In genomic region chr1:172360960-172361359, GRCh38 we compare ENCODE assay signal across 13 cellular contexts. TPM values are rescaled to one million over a fixed set of nuclear protein-coding genes. Genes with fewer than 3 reads are reported as not detected.
A peak's percentile ranks its signal among the peaks of the same experiment; 100 is the strongest.
DNase-seq lines count a peak whose midpoint lies in the region; ATAC-seq, FAIRE-seq and TF ChIP-seq lines count a peak whose summit lies in the region.
"Had no signal": no experiment of that assay in that cellular context is flagged by ENCODE, and none has a peak within 500 bp of the region (broad histone marks: within the 10 kb centered on the region; RNA-seq: fewer than 3 reads in every experiment).

No MANE protein-coding gene starts in this region.

- CTCF ChIA-PET in CD4-positive, alpha-beta T cell (lab: Charles Lee) = no interaction called here

- H3K27ac Mint-ChIP-seq in CD4-positive, alpha-beta T cell = peak overlapping the region; percentile 62

- peaks cover 12% of the 10 kb centered on the region for H3K4me1 Mint-ChIP-seq in CD4-positive, alpha-beta T cell (ENCODE audit: low read depth)

- TF ChIP-seq CTCF in CD4-positive, alpha-beta T cell (IDR thresholded peaks at IDR 0.05) = no peak
- no peak for TF ChIP-seq CTCF in pancreas (IDR thresholded peaks at IDR 0.05)

- WGBS in pancreas, 2 donors = 76 to 87% methylated on average over 5 of the region's 5 CpGs

- POLR2A ChIA-PET in CD4-positive, alpha-beta T cell (lab: Charles Lee) = interaction anchor here (1.5 to 3.2 kb wide), 3 partner anchors 14 to 34 kb away, joined by 3 to 43 read pairs (median 4); no protein-coding TSS in a partner anchor

- H3K36me3 ChIP-seq in pancreas = no peaks in the 10 kb centered on the region

- peaks cover 18 to 29% (median 20%) of the 10 kb centered on the region in 3 donors for H3K4me1 ChIP-seq in pancreas

- no peaks in the 10 kb centered on the region for H3K9me3 Mint-ChIP-seq in CD4-positive, alpha-beta T cell

- no peak overlapping the region for H3K4me3 ChIP-seq in pancreas

- no peaks in the 10 kb centered on the region for H3K9me3 ChIP-seq in CD4-positive, alpha-beta T cell (ENCODE audit: control insufficient read depth, low read length)
- H3K9me3 ChIP-seq in pancreas = no peaks in the 10 kb centered on the region

- no peak for ATAC-seq in CD4-positive, alpha-beta T cell (ENCODE audit: poor library complexity)
- ATAC-seq in pancreas (no peak), HG03432 (IDR thresholded peaks at IDR 0.05; ENCODE audit: unreplicated experiment) (no peak)
- ATAC-seq in activated CD4-positive, CD25-positive, alpha-beta regulatory T cell treated with anti-CD3 and anti-CD28 coated beads, Interleukin-2, amount 50 U/mL, for 24 hours = no peak

- FAIRE-seq in pancreas (lab: Jason Lieb, UNC) = no peak

- no peak overlapping the region for H3K27ac ChIP-seq in CD4-positive, alpha-beta T cell (ENCODE audit: low read depth, low read length)
- peak overlapping the region in 3 of 4 donors; percentile 19 to 87 (median 83) for H3K27ac ChIP-seq in pancreas

- H3K27me3 Mint-ChIP-seq in CD4-positive, alpha-beta T cell = no peaks in the 10 kb centered on the region

- H3K4me3 Mint-ChIP-seq in CD4-positive, alpha-beta T cell = no peak overlapping the region

- no peaks in the 10 kb centered on the region for H3K36me3 Mint-ChIP-seq in CD4-positive, alpha-beta T cell (ENCODE audit: low read depth)

- DNase-seq in CD4-positive, alpha-beta T cell = no peak
- DNase-seq in KBM-7 (peak; percentile 17), cerebellar cortex (ENCODE audit: low spot score) (peak; percentile 91), pancreas (no peak), kidney glomerular epithelial cell (lab: John Stamatoyannopoulos, UW) (no peak), T-helper 2 cell (no peak)
- DNase-seq: caudate nucleus, NCI-H748 treated with DMSO at 0.1 percent for 48 hours had no signal

- no peaks in the 10 kb centered on the region for H3K27me3 ChIP-seq in CD4-positive, alpha-beta T cell (ENCODE audit: control insufficient read depth, insufficient read depth, low read length)
- no peaks in the 10 kb centered on the region for H3K27me3 ChIP-seq in pancreas

- in situ Hi-C loops in KBM-7 (cut with MboI; ENCODE audit: low pct_unique_long_range_greater_than_20kb, low sequenced_read_pairs) = no loop called here

- intact Hi-C loops in CD4-positive, alpha-beta T cell (cut with DNase I, micrococcal nuclease) = no loop called here
- intact Hi-C loops in pancreas (cut with DNase I) = no loop called here

RNA-seq across cellular contexts. Expression of gene C1orf105, which starts 59.5 kb away (rescaled TPM):
- not detected for total RNA-seq in CD4-positive, alpha-beta T cell
- not detected for total RNA-seq in pancreas
- polyA plus RNA-seq in pancreas = not detected
- total RNA-seq: fibroblast of lung had no signal
- polyA plus RNA-seq: BJ, fibroblast of lung, neural cell had no signal

Comparison
In these comparisons a context has a peak if more than half of its experiments do, and no peak if none do; other contexts are left out.
1. DNase-seq: peak in KBM-7 (single experiment) and cerebellar cortex (single experiment); none in CD4-positive, alpha-beta T cell (0 of 10), pancreas (0 of 6), kidney glomerular epithelial cell (single experiment) and T-helper 2 cell (0 of 5).